Comparison of ENCODE assay signal across 14 cellular contexts in genomic region chr6:87274660-87275273, GRCh38. TPM values are rescaled to one million over a fixed set of nuclear protein-coding genes. Genes with fewer than 3 reads are reported as not detected.
DNase-seq lines count a peak whose midpoint lies in the region; ATAC-seq and TF ChIP-seq lines count a peak whose summit lies in the region.
"Had no signal": no experiment of that assay in that cellular context is flagged by ENCODE, and none has a peak within 500 bp of the region (broad histone marks: within the 10 kb centered on the region; RNA-seq: fewer than 3 reads in every experiment).

No MANE protein-coding gene starts in this region.

- no peak overlapping the region for H3K9ac ChIP-seq in fibroblast of lung (ENCODE audit: insufficient read depth, low read length)

- no peaks in the 10 kb centered on the region for H3K27me3 ChIP-seq in fibroblast of lung (ENCODE audit: control insufficient read depth, insufficient read depth, low read length)

- no peak for ATAC-seq in HG03097 (IDR thresholded peaks at IDR 0.05; ENCODE audit: low FRiP score, unreplicated experiment)
- ATAC-seq: stimulated activated naive CD8-positive, alpha-beta T cell treated with anti-CD3 and anti-CD28 coated beads, Interleukin-15, amount 100 ng/mL, for 72 hours had no signal

- H3K9me3 ChIP-seq in fibroblast of lung (ENCODE audit: control insufficient read depth, insufficient read depth, low read depth, low read length) = no peaks in the 10 kb centered on the region

- DNase-seq in DMS53 (lab: John Stamatoyannopoulos, UW) = peak; percentile 17
- DNase-seq in DMS53 treated with DMSO at 0.1 percent for 48 hours (lab: John Stamatoyannopoulos, UW; ENCODE audit: unreplicated experiment) = no peak
- DNase-seq in RPMI7951 (ENCODE audit: low read depth) = peak; percentile 16
- DNase-seq in fibroblast of lung (ENCODE audit: low read depth in 2 of 2) = peak; percentile 55 to 84
- peak; percentile 49 for DNase-seq in renal cortical epithelial cell (ENCODE audit: low read depth)
- no peak for DNase-seq in amygdala (lab: John Stamatoyannopoulos, UW)
- no peak for DNase-seq in NCI-H2081 treated with DMSO at 0.1 percent for 48 hours (lab: John Stamatoyannopoulos, UW)
- DNase-seq: NCI-H1105; NCI-H524 treated with DMSO at 0.1 percent for 48 hours; stimulated activated CD4-positive, alpha-beta T cell treated with anti-CD3 and anti-CD28 coated beads, Interleukin-2, amount 100 ng/mL, for 48 hours; stimulated activated naive CD8-positive, alpha-beta T cell treated with anti-CD3 and anti-CD28 coated beads, Interleukin-15, amount 100 ng/mL, for 72 hours had no signal

- no peak for TF ChIP-seq CTCF in fibroblast of lung (conservative IDR thresholded peaks at IDR 0.05 in 1 of 2, IDR thresholded peaks at IDR 0.05 in 1 of 2; ENCODE audit: low read depth in 1 of 2, low read length in 2 of 2)

- H4K20me1 ChIP-seq in fibroblast of lung (ENCODE audit: control insufficient read depth, extremely low read depth, insufficient read depth, low read length) = no peaks in the 10 kb centered on the region

- H3K4me3 ChIP-seq in fibroblast of lung (replicated peaks in 1 of 4; ENCODE audit: control extremely low read depth in 1 of 4, insufficient read depth in 1 of 4, low read depth in 3 of 4, low read length in 4 of 4) = no peak overlapping the region

- no peak overlapping the region for H3K27ac ChIP-seq in fibroblast of lung (ENCODE audit: insufficient read depth, low read length)
- H3K27ac ChIP-seq: 22Rv1, HL-60 had no signal

- H2AFZ ChIP-seq in fibroblast of lung (ENCODE audit: low read length) = no peak overlapping the region

- H3K79me2 ChIP-seq in fibroblast of lung (ENCODE audit: control insufficient read depth, insufficient read depth, low read length) = no peaks in the 10 kb centered on the region

- no peak overlapping the region for H3K4me2 ChIP-seq in fibroblast of lung (ENCODE audit: extremely low read depth, insufficient read depth, low read length)

- H3K36me3 ChIP-seq in fibroblast of lung (ENCODE audit: control insufficient read depth, insufficient read depth, low read length) = no peaks in the 10 kb centered on the region

- peaks cover 2% of the 10 kb centered on the region for H3K4me1 ChIP-seq in fibroblast of lung (ENCODE audit: control insufficient read depth, extremely low read depth, insufficient read depth, low read length)

RNA-seq across cellular contexts. Expression of gene SMIM8, which starts 47.6 kb away (rescaled TPM):
- total RNA-seq in RPMI7951 (2014; rRNA removed; shearing (Covaris generic)) = 6.5 and 8.1 TPM in 2 replicates
- total RNA-seq in fibroblast of lung = 6.4 and 7.8 TPM in 2 replicates
- polyA plus RNA-seq in fibroblast of lung = 3.5 and 5.4 TPM in 2 replicates
- polyA plus RNA-seq in fibroblast of lung (2012) = 3.3 and 6.2 TPM in 2 replicates
- polyA minus RNA-seq in fibroblast of lung (ENCODE audit: low replicate concordance) = not detected in 2 replicates
- 3.5 and 8.7 TPM in 2 replicates for total RNA-seq in renal cortical epithelial cell

RNA-seq across cellular contexts. Expression of gene GJB7, which starts 54.3 kb away (rescaled TPM):
- total RNA-seq in RPMI7951 (2014; rRNA removed; shearing (Covaris generic)) = not detected in 2 replicates
- total RNA-seq in fibroblast of lung (not detected in 2 replicates), renal cortical epithelial cell (not detected in 2 replicates)
- not detected in 2 replicates for polyA plus RNA-seq in fibroblast of lung
- polyA plus RNA-seq in fibroblast of lung (2012) = not detected in 2 replicates
- not detected in 2 replicates for polyA minus RNA-seq in fibroblast of lung (ENCODE audit: low replicate concordance)

Comparison
In these comparisons a context has a peak if more than half of its experiments do, and no peak if none do; other contexts are left out.
1. DNase-seq: peak in DMS53 (single experiment), RPMI7951 (single experiment), fibroblast of lung (2 of 2) and renal cortical epithelial cell (single experiment); none in DMS53 treated with DMSO at 0.1 percent for 48 hours (single experiment), amygdala (0 of 56) and NCI-H2081 treated with DMSO at 0.1 percent for 48 hours (single experiment).